10 cellular contexts compared by ENCODE assay signal in genomic region chr15:70741677-70742293, GRCh38. TPM values are rescaled to one million over a fixed set of nuclear protein-coding genes. Genes with fewer than 3 reads are reported as not detected.
DNase-seq lines count a peak whose midpoint lies in the region; ATAC-seq, FAIRE-seq and TF ChIP-seq lines count a peak whose summit lies in the region.
"Had no signal": no experiment of that assay in that cellular context is flagged by ENCODE, and none has a peak within 500 bp of the region (broad histone marks: within the 10 kb centered on the region; RNA-seq: fewer than 3 reads in every experiment).

No MANE protein-coding gene starts in this region.

- ATAC-seq in stimulated activated memory B cell treated with anti-CD40 and anti-IgM and Interleukin-4, amounts not matched to agents 10 μg/mL and 1 μg/mL and 100 μg/mL, for 72 hours: no peak
- no peak for ATAC-seq in GM19395 (IDR thresholded peaks at IDR 0.05; ENCODE audit: unreplicated experiment)

- no peaks in the 10 kb centered on the region for H4K20me1 ChIP-seq in H9 (ENCODE audit: control insufficient read depth, insufficient read depth, insufficient read length)

- no peaks in the 10 kb centered on the region for H3K79me1 ChIP-seq in H9 (ENCODE audit: insufficient read depth, low read depth, low read length, poor library complexity, severe bottlenecking)

- H2BK12ac ChIP-seq in H9 (ENCODE audit: insufficient read length, low read depth, low read length): no peak overlapping the region

- no peak overlapping the region for H3K4me2 ChIP-seq in H9 (ENCODE audit: insufficient read depth, insufficient read length, low read length)

- no peak overlapping the region for H2AFZ ChIP-seq in H9 (ENCODE audit: low read length)

- H2BK5ac ChIP-seq in H9 (ENCODE audit: insufficient read length, low read length): no peak overlapping the region

- H3K4me3 ChIP-seq in AG10803 (ENCODE audit: low read length): no peak overlapping the region
- no peak overlapping the region for H3K4me3 ChIP-seq in NB4 (ENCODE audit: low read depth, low read length)
- H3K4me3 ChIP-seq in cardiac fibroblast (replicated peaks in 1 of 2; ENCODE audit: low read depth in 2 of 2, low read length in 2 of 2): no peak overlapping the region

- H3K27me3 ChIP-seq in H9 (ENCODE audit: insufficient read depth, low read length): no peaks in the 10 kb centered on the region

- H2BK20ac ChIP-seq in H9 (ENCODE audit: low read depth, low read length, poor library complexity, severe bottlenecking): no peak overlapping the region

- H3K4me3 Mint-ChIP-seq in H9: no peak overlapping the region
- no peak overlapping the region for H3K4me3 Mint-ChIP-seq in stimulated activated memory B cell treated with anti-CD40 and anti-IgM and Interleukin-4, amounts not matched to agents 10 μg/mL and 1 μg/mL and 100 μg/mL, for 72 hours
- H3K4me3 Mint-ChIP-seq: CD8-positive, alpha-beta memory T cell had no signal

- H3K4me1 Mint-ChIP-seq in H9: peaks cover 0 to 7% of the 10 kb centered on the region in 2 experiments; a peak in 2 of 4 replicates
- H3K4me1 Mint-ChIP-seq in stimulated activated memory B cell treated with anti-CD40 and anti-IgM and Interleukin-4, amounts not matched to agents 10 μg/mL and 1 μg/mL and 100 μg/mL, for 72 hours: peaks cover 5% of the 10 kb centered on the region
- H3K4me1 Mint-ChIP-seq: CD8-positive, alpha-beta memory T cell had no signal

- no peak overlapping the region for H4K5ac ChIP-seq in H9 (ENCODE audit: insufficient read length, low read depth, low read length)

- H3K4me1 ChIP-seq in H9 (ENCODE audit: insufficient read depth, low read length): no peaks in the 10 kb centered on the region; the same call in 1 of the 2 replicates

- TF ChIP-seq CTCF in AG10803 (conservative IDR thresholded peaks at IDR 0.05; ENCODE audit: low read length): no peak
- TF ChIP-seq CTCF in NB4 (IDR thresholded peaks at IDR 0.05; ENCODE audit: low read depth, low read length): no peak
- TF ChIP-seq CTCF in cardiac fibroblast (IDR thresholded peaks at IDR 0.05; ENCODE audit: low read depth, low read length): no peak
- no peak for TF ChIP-seq CTCF in H9 (conservative IDR thresholded peaks at IDR 0.05)

- H2BK15ac ChIP-seq in H9 (ENCODE audit: low read depth, low read length): no peak overlapping the region

- no peak overlapping the region for H3K56ac ChIP-seq in H9 (ENCODE audit: insufficient read length, low read depth, low read length)

- H3K79me2 ChIP-seq in H9 (ENCODE audit: insufficient read depth, low read length): no peaks in the 10 kb centered on the region

- H3K27me3 Mint-ChIP-seq in H9 (ENCODE audit: low read depth): no peaks in the 10 kb centered on the region
- no peaks in the 10 kb centered on the region for H3K27me3 Mint-ChIP-seq in stimulated activated memory B cell treated with anti-CD40 and anti-IgM and Interleukin-4, amounts not matched to agents 10 μg/mL and 1 μg/mL and 100 μg/mL, for 72 hours

- H2AK5ac ChIP-seq in H9 (ENCODE audit: insufficient read length, low read length): no peak overlapping the region

- DNase-seq in AG10803 (ENCODE audit: low read depth): peak; percentile 53
- DNase-seq in NB4 (ENCODE audit: low read depth): peak; percentile 59
- peak; percentile 51 to 74 for DNase-seq in cardiac fibroblast (ENCODE audit: low read depth in 2 of 2)
- peak; percentile 73 to 85 for DNase-seq in lung microvascular endothelial cell (ENCODE audit: low read depth in 2 of 2)
- no peak for DNase-seq in H9
- no peak for DNase-seq in GM19239 (ENCODE audit: insufficient read length, low spot score)
- DNase-seq: CD8-positive, alpha-beta memory T cell; NCI-H69 had no signal

- TF ChIP-seq POLR2A in NB4 (IDR thresholded peaks at IDR 0.05; ENCODE audit: extremely low read depth, insufficient read length): no peak

- no peaks in the 10 kb centered on the region for H3K23me2 ChIP-seq in H9 (ENCODE audit: insufficient read length, low read depth, low read length, poor library complexity, severe bottlenecking)

- no peak overlapping the region for H3K14ac ChIP-seq in H9 (ENCODE audit: insufficient read depth, low read length)

- H3K9ac ChIP-seq in H9 (ENCODE audit: extremely low read depth, insufficient read length, low read length): no peak overlapping the region

- no peak overlapping the region for H3K4ac ChIP-seq in H9 (ENCODE audit: low read depth, low read length)

- no peak overlapping the region for H3K23ac ChIP-seq in H9 (ENCODE audit: insufficient read length, low read depth, low read length)

- H3K27ac ChIP-seq in H9 (ENCODE audit: insufficient read length, low read depth, low read length): no peak overlapping the region

- no peaks in the 10 kb centered on the region for H3K9me3 Mint-ChIP-seq in H9
- no peaks in the 10 kb centered on the region for H3K9me3 Mint-ChIP-seq in stimulated activated memory B cell treated with anti-CD40 and anti-IgM and Interleukin-4, amounts not matched to agents 10 μg/mL and 1 μg/mL and 100 μg/mL, for 72 hours
- H3K9me3 Mint-ChIP-seq: CD8-positive, alpha-beta memory T cell had no signal

- H4K91ac ChIP-seq in H9 (ENCODE audit: insufficient read length, low read depth, low read length): no peak overlapping the region

- no CpG with 5 or more reads among the region's 2 CpGs for WGBS in H9 (ENCODE audit: extremely low coverage, insufficient read length, low lambda C conversion rate)

- H3T11ph ChIP-seq in H9 (ENCODE audit: low read length): no peak overlapping the region

- no peak overlapping the region for H3K27ac Mint-ChIP-seq in H9
- H3K27ac Mint-ChIP-seq in stimulated activated memory B cell treated with anti-CD40 and anti-IgM and Interleukin-4, amounts not matched to agents 10 μg/mL and 1 μg/mL and 100 μg/mL, for 72 hours: no peak overlapping the region
- H3K27ac Mint-ChIP-seq: CD8-positive, alpha-beta memory T cell had no signal

- no peak for FAIRE-seq in GM19239 (lab: Jason Lieb, UNC)

- H2BK120ac ChIP-seq in H9 (ENCODE audit: low read depth, low read length, poor library complexity, severe bottlenecking): no peak overlapping the region

- H3K36me3 Mint-ChIP-seq in H9 (ENCODE audit: insufficient read depth in 1 of 3, low read depth in 3 of 3): no peaks in the 10 kb centered on the region
- no peaks in the 10 kb centered on the region for H3K36me3 Mint-ChIP-seq in stimulated activated memory B cell treated with anti-CD40 and anti-IgM and Interleukin-4, amounts not matched to agents 10 μg/mL and 1 μg/mL and 100 μg/mL, for 72 hours
- H3K36me3 Mint-ChIP-seq: CD8-positive, alpha-beta memory T cell had no signal

- H3K18ac ChIP-seq in H9 (ENCODE audit: insufficient read length, low read depth, low read length): no peak overlapping the region

- no peaks in the 10 kb centered on the region for H3K9me3 ChIP-seq in H9 (ENCODE audit: control insufficient read depth, low read depth, low read length)

- no peak overlapping the region for H4K8ac ChIP-seq in H9 (replicated peaks; ENCODE audit: insufficient read length, low read depth, low read length)

RNA-seq across cellular contexts. Expression of gene UACA, which starts 21.6 kb away (rescaled TPM):
- 102 and 189 TPM in 2 replicates for total RNA-seq in lung microvascular endothelial cell
- total RNA-seq in H9 (2021): 36.1 and 38.0 TPM in 2 replicates

Comparison
In these comparisons a context has a peak if more than half of its experiments do, and no peak if none do; other contexts are left out.
1. DNase-seq: peak in AG10803 (single experiment), NB4 (single experiment), cardiac fibroblast (2 of 2) and lung microvascular endothelial cell (2 of 2); none in H9 (single experiment) and GM19239 (single experiment).